ENCODE assay signal across 16 cellular contexts in genomic region chr12:131102991-131103609, GRCh38.
DNase-seq lines count a peak whose midpoint lies in the region; ATAC-seq and TF ChIP-seq lines count a peak whose summit lies in the region.
"Had no signal": no experiment of that assay in that cellular context is flagged by ENCODE, and none has a peak within 500 bp of the region (broad histone marks: within the 10 kb centered on the region; RNA-seq: fewer than 3 reads in every experiment).

No MANE protein-coding gene starts in this region.

- in situ Hi-C loops in transverse colon (cut with MboI; ENCODE audit: low pct_ligation_motif_present in 1 of 4, low pct_unique_long_range_greater_than_20kb in 1 of 4, low sequenced_read_pairs in 3 of 4), result loop anchor here in 2 of 4 donors (25.0 kb wide), 1 partner anchor 191 kb away; no protein-coding TSS in a partner anchor

- H3K27me3 ChIP-seq in transverse colon, result no peaks in the 10 kb centered on the region
- H3K27me3 ChIP-seq: thyroid gland had no signal

- ATAC-seq in HG03442 (IDR thresholded peaks at IDR 0.05; ENCODE audit: unreplicated experiment) (peak; percentile 40), GM18867 (IDR thresholded peaks at IDR 0.05; ENCODE audit: unreplicated experiment) (no peak)
- no peak for ATAC-seq in stimulated activated effector memory CD8-positive, alpha-beta T cell treated with anti-CD3 and anti-CD28 coated beads, Interleukin-12 subunit alpha, Interleukin-12 subunit beta, amount 100 ng/mL, for 72 hours
- ATAC-seq: A549 had no signal

- H3K4me3 Mint-ChIP-seq in glutamatergic neuron (ENCODE audit: unreplicated experiment), result no peak overlapping the region
- no peak overlapping the region for H3K4me3 Mint-ChIP-seq in stimulated activated effector memory CD8-positive, alpha-beta T cell treated with anti-CD3 and anti-CD28 coated beads, Interleukin-12 subunit alpha, Interleukin-12 subunit beta, amount 100 ng/mL, for 72 hours

- no peak overlapping the region for H3K4me3 ChIP-seq in transverse colon
- H3K4me3 ChIP-seq: A549, thyroid gland had no signal

- H3K9me3 Mint-ChIP-seq in glutamatergic neuron (ENCODE audit: unreplicated experiment), result peaks cover 5% of the 10 kb centered on the region
- no peaks in the 10 kb centered on the region for H3K9me3 Mint-ChIP-seq in stimulated activated effector memory CD8-positive, alpha-beta T cell treated with anti-CD3 and anti-CD28 coated beads, Interleukin-12 subunit alpha, Interleukin-12 subunit beta, amount 100 ng/mL, for 72 hours

- no peak for TF ChIP-seq EP300 in transverse colon (IDR thresholded peaks at IDR 0.05; ENCODE audit: low read depth)

- no peak for TF ChIP-seq POLR2A in transverse colon (IDR thresholded peaks at IDR 0.05)

- H3K4me1 Mint-ChIP-seq in glutamatergic neuron (ENCODE audit: low read depth, unreplicated experiment), result peaks cover 9% of the 10 kb centered on the region
- peaks cover 24% of the 10 kb centered on the region for H3K4me1 Mint-ChIP-seq in stimulated activated effector memory CD8-positive, alpha-beta T cell treated with anti-CD3 and anti-CD28 coated beads, Interleukin-12 subunit alpha, Interleukin-12 subunit beta, amount 100 ng/mL, for 72 hours

- H3K36me3 Mint-ChIP-seq in glutamatergic neuron (ENCODE audit: unreplicated experiment), result peaks cover 6% of the 10 kb centered on the region
- H3K36me3 Mint-ChIP-seq in stimulated activated effector memory CD8-positive, alpha-beta T cell treated with anti-CD3 and anti-CD28 coated beads, Interleukin-12 subunit alpha, Interleukin-12 subunit beta, amount 100 ng/mL, for 72 hours, result no peaks in the 10 kb centered on the region
- H3K36me3 Mint-ChIP-seq: naive B cell had no signal

- intact Hi-C loops in transverse colon (cut with DNase I; ENCODE audit: low total_unique reads), result no loop called here

- peak; percentile 9 for DNase-seq in NOMO-1 treated with DMSO at 0.1 percent for 48 hours (lab: John Stamatoyannopoulos, UW; ENCODE audit: unreplicated experiment)
- DNase-seq in NOMO-1 treated with dmso at 0.1 percent for 144 hours (lab: John Stamatoyannopoulos, UW; ENCODE audit: unreplicated experiment), result no peak
- DNase-seq in glutamatergic neuron, result peak; percentile 49
- peak; percentile 57 for DNase-seq in transverse colon
- DNase-seq in cortex of kidney (lab: John Stamatoyannopoulos, UW), result no peak
- DNase-seq in stimulated activated effector memory CD8-positive, alpha-beta T cell treated with anti-CD3 and anti-CD28 coated beads, Interleukin-12 subunit alpha, Interleukin-12 subunit beta, amount 100 ng/mL, for 72 hours (ENCODE audit: low spot score in 2 of 2), result no peak
- DNase-seq: activated T-cell treated with anti-CD3 and anti-CD28 coated beads, Interleukin-2, amount 50 U/mL, for 1 hour; anterior cingulate cortex; effector CD8-positive, alpha-beta T cell; foreskin melanocyte; naive B cell; small intestine; thyroid gland had no signal

- WGBS in transverse colon (ENCODE audit: low coverage in 1 of 2), 2 donors, result 86% methylated on average over 18 of the region's 18 CpGs; no CpG with 5 or more reads in 1 of the 2 donors

- H3K4me1 ChIP-seq in transverse colon, result peaks cover 0 to 4% (median 0%) of the 10 kb centered on the region in 4 donors

- H3K9me3 ChIP-seq in transverse colon, result no peaks in the 10 kb centered on the region
- H3K9me3 ChIP-seq: A549, thyroid gland had no signal

- H3K27ac Mint-ChIP-seq in glutamatergic neuron (ENCODE audit: unreplicated experiment), result peak overlapping the region; percentile 68
- H3K27ac Mint-ChIP-seq in stimulated activated effector memory CD8-positive, alpha-beta T cell treated with anti-CD3 and anti-CD28 coated beads, Interleukin-12 subunit alpha, Interleukin-12 subunit beta, amount 100 ng/mL, for 72 hours, result no peak overlapping the region
- H3K27ac Mint-ChIP-seq: naive B cell had no signal

- TF ChIP-seq CTCF in glutamatergic neuron (IDR thresholded peaks at IDR 0.05; ENCODE audit: partially characterized antibody, unreplicated experiment) (no peak), transverse colon (IDR thresholded peaks at IDR 0.05) (no peak)

- peaks cover 2% of the 10 kb centered on the region for H3K27me3 Mint-ChIP-seq in glutamatergic neuron (ENCODE audit: unreplicated experiment)

- H3K36me3 ChIP-seq in transverse colon, result no peaks in the 10 kb centered on the region
- H3K36me3 ChIP-seq: thyroid gland had no signal

- H3K27ac ChIP-seq in transverse colon, result peak overlapping the region in 1 of 4 donors; percentile 48
- H3K27ac ChIP-seq: A549, thyroid gland had no signal

Comparison
In these comparisons a context has a peak if more than half of its experiments do, and no peak if none do; other contexts are left out.
1. DNase-seq: peak in NOMO-1 treated with DMSO at 0.1 percent for 48 hours (single experiment), glutamatergic neuron (single experiment) and transverse colon (single experiment); none in NOMO-1 treated with dmso at 0.1 percent for 144 hours (single experiment), cortex of kidney (single experiment) and stimulated activated effector memory CD8-positive, alpha-beta T cell treated with anti-CD3 and anti-CD28 coated beads, Interleukin-12 subunit alpha, Interleukin-12 subunit beta, amount 100 ng/mL, for 72 hours (0 of 2).